Comparison of ENCODE assay signal across 17 cellular contexts in the genomic region with DNA sequence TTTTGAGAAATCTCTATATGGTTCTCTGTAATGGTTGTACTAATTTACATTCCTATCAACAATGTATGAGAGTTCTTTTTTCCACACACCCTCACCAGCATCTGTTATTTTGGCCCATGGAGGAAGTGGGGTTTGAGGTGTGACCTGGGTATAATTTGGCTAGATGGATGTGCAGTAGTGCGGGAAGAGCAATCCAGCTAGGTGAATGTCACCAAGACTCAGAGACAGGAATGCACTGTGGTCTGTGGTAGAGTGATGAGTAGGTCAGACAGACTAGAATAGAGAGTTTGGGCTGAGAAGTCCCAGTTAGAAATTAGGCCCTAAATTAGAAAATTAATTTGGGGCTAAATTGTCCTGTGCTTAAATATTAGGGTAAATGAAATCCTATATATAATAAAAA.
"Had no signal": no experiment of that assay in that cellular context is flagged by ENCODE, and none has a peak within 500 bp of the region (broad histone marks: within the 10 kb centered on the region; RNA-seq: fewer than 3 reads in every experiment).

No MANE protein-coding gene starts in this region.

- H3K27ac Mint-ChIP-seq: activated CD4-positive, alpha-beta memory T cell treated with anti-CD3 and anti-CD28 coated beads for 36 hours; activated CD8-positive, alpha-beta memory T cell treated with anti-CD3 and anti-CD28 coated beads, Interleukin-2, amount 10 ng/mL, durations not matched to agents 7 days and 5 days; activated naive CD8-positive, alpha-beta T cell treated with anti-CD3 and anti-CD28 coated beads for 36 hours had no signal

- H3K36me3 Mint-ChIP-seq: activated CD4-positive, alpha-beta memory T cell treated with anti-CD3 and anti-CD28 coated beads for 36 hours; activated CD8-positive, alpha-beta memory T cell treated with anti-CD3 and anti-CD28 coated beads, Interleukin-2, amount 10 ng/mL, durations not matched to agents 7 days and 5 days; activated naive CD8-positive, alpha-beta T cell treated with anti-CD3 and anti-CD28 coated beads for 36 hours had no signal

- H3K4me1 Mint-ChIP-seq: activated CD8-positive, alpha-beta memory T cell treated with anti-CD3 and anti-CD28 coated beads, Interleukin-2, amount 10 ng/mL, durations not matched to agents 7 days and 5 days had no signal

- H3K27ac ChIP-seq: body of pancreas, colonic mucosa, pancreas, upper lobe of left lung had no signal

- ATAC-seq: activated CD4-positive, CD25-positive, alpha-beta regulatory T cell treated with anti-CD3 and anti-CD28 coated beads, Interleukin-2, amount 50 U/mL, for 24 hours; activated CD8-positive, alpha-beta memory T cell treated with anti-CD3 and anti-CD28 coated beads, Interleukin-2, amount 10 ng/mL, durations not matched to agents 7 days and 5 days; body of pancreas; esophagus mucosa; pancreas; sciatic nerve; stimulated activated naive CD8-positive, alpha-beta T cell treated with anti-CD3 and anti-CD28 coated beads, Interleukin-15, amount 100 ng/mL, for 72 hours had no signal

- H3K9me3 ChIP-seq: body of pancreas, colonic mucosa, pancreas, upper lobe of left lung had no signal

- H3K9me3 Mint-ChIP-seq: activated CD4-positive, alpha-beta memory T cell treated with anti-CD3 and anti-CD28 coated beads for 36 hours; activated naive CD8-positive, alpha-beta T cell treated with anti-CD3 and anti-CD28 coated beads for 36 hours; stimulated activated naive CD8-positive, alpha-beta T cell treated with anti-CD3 and anti-CD28 coated beads, Interleukin-15, amount 100 ng/mL, for 72 hours had no signal

- DNase-seq: activated CD4-positive, alpha-beta memory T cell treated with anti-CD3 and anti-CD28 coated beads for 36 hours; activated CD8-positive, alpha-beta memory T cell treated with anti-CD3 and anti-CD28 coated beads, Interleukin-2, amount 10 ng/mL, durations not matched to agents 7 days and 5 days; activated gamma-delta T cell; activated naive CD8-positive, alpha-beta T cell treated with anti-CD3 and anti-CD28 coated beads for 36 hours; activated T-cell treated with anti-CD3 and anti-CD28 coated beads, Interleukin-2, amount 50 U/mL, for 1 hour; amygdala; body of pancreas; caudate nucleus; colonic mucosa; mammary epithelial cell; pancreas; stimulated activated naive CD8-positive, alpha-beta T cell treated with anti-CD3 and anti-CD28 coated beads, Interleukin-15, amount 100 ng/mL, for 72 hours; T1000; upper lobe of left lung had no signal

- H3K4me3 Mint-ChIP-seq: activated CD4-positive, alpha-beta memory T cell treated with anti-CD3 and anti-CD28 coated beads for 36 hours; activated CD8-positive, alpha-beta memory T cell treated with anti-CD3 and anti-CD28 coated beads, Interleukin-2, amount 10 ng/mL, durations not matched to agents 7 days and 5 days; activated naive CD8-positive, alpha-beta T cell treated with anti-CD3 and anti-CD28 coated beads for 36 hours; stimulated activated naive CD8-positive, alpha-beta T cell treated with anti-CD3 and anti-CD28 coated beads, Interleukin-15, amount 100 ng/mL, for 72 hours had no signal

- H3K27me3 ChIP-seq: body of pancreas, colonic mucosa, pancreas, upper lobe of left lung had no signal
